Comparison of ENCODE assay signal across 8 cellular contexts in genomic region chr1:87327362-87328120, GRCh38. TPM values are rescaled to one million over a fixed set of nuclear protein-coding genes. Genes with fewer than 3 reads are reported as not detected.
DNase-seq lines count a peak whose midpoint lies in the region; ATAC-seq and TF ChIP-seq lines count a peak whose summit lies in the region.

No MANE protein-coding gene starts in this region.

- H3K36me3 Mint-ChIP-seq in activated CD4-positive, alpha-beta T cell treated with anti-CD3 and anti-CD28 coated beads for 36 hours (ENCODE audit: low read depth) = peaks cover 2% of the 10 kb centered on the region
- H3K36me3 Mint-ChIP-seq in activated naive CD8-positive, alpha-beta T cell treated with anti-CD3 and anti-CD28 coated beads, Interleukin-2, amount 50 U/mL, for 24 hours (ENCODE audit: low read depth) = peaks cover 8% of the 10 kb centered on the region

- peaks cover 31% of the 10 kb centered on the region for H3K4me1 Mint-ChIP-seq in activated CD4-positive, alpha-beta T cell treated with anti-CD3 and anti-CD28 coated beads for 36 hours
- H3K4me1 Mint-ChIP-seq in activated naive CD8-positive, alpha-beta T cell treated with anti-CD3 and anti-CD28 coated beads, Interleukin-2, amount 50 U/mL, for 24 hours = peaks cover 32% of the 10 kb centered on the region

- intact Hi-C loops in activated CD4-positive, alpha-beta T cell treated with anti-CD3 and anti-CD28 coated beads for 36 hours (cut with DNase I, micrococcal nuclease) = no loop called here

- peaks cover 19% of the 10 kb centered on the region for H3K27me3 Mint-ChIP-seq in activated CD4-positive, alpha-beta T cell treated with anti-CD3 and anti-CD28 coated beads for 36 hours
- H3K27me3 Mint-ChIP-seq in activated naive CD8-positive, alpha-beta T cell treated with anti-CD3 and anti-CD28 coated beads, Interleukin-2, amount 50 U/mL, for 24 hours = peaks cover 4% of the 10 kb centered on the region

- CTCF ChIA-PET in activated CD4-positive, alpha-beta T cell treated with anti-CD3 and anti-CD28 coated beads for 36 hours (lab: Charles Lee) = interaction anchor here (1.2 to 3.1 kb wide), 4 partner anchors 15 to 626 kb away, joined by 3 to 16 read pairs (median 10); no protein-coding TSS in a partner anchor

- H3K4me3 ChIP-seq in kidney epithelial cell (ENCODE audit: low read depth, low read length) = peak overlapping the region; percentile 77

- peak overlapping the region; percentile 72 for H3K4me3 Mint-ChIP-seq in activated CD4-positive, alpha-beta T cell treated with anti-CD3 and anti-CD28 coated beads for 36 hours
- H3K4me3 Mint-ChIP-seq in activated naive CD8-positive, alpha-beta T cell treated with anti-CD3 and anti-CD28 coated beads, Interleukin-2, amount 50 U/mL, for 24 hours = peak overlapping the region; percentile 84

- TF ChIP-seq CTCF in kidney epithelial cell (IDR thresholded peaks at IDR 0.05; ENCODE audit: insufficient read depth, low read length, poor library complexity, severe bottlenecking) = no peak

- no peaks in the 10 kb centered on the region for H3K27me3 ChIP-seq in kidney epithelial cell (ENCODE audit: control insufficient read depth, insufficient read depth, low read length)

- POLR2A ChIA-PET in activated CD4-positive, alpha-beta T cell treated with anti-CD3 and anti-CD28 coated beads for 36 hours (lab: Charles Lee) = no interaction called here

- no peak for ATAC-seq in activated CD4-positive, alpha-beta T cell treated with anti-CD3 and anti-CD28 coated beads for 36 hours
- ATAC-seq in activated naive CD8-positive, alpha-beta T cell treated with anti-CD3 and anti-CD28 coated beads, Interleukin-2, amount 50 U/mL, for 24 hours = no peak
- no peak for ATAC-seq in HG02678 (IDR thresholded peaks at IDR 0.05; ENCODE audit: unreplicated experiment)
- no peak for ATAC-seq in HG03135 (IDR thresholded peaks at IDR 0.05; ENCODE audit: unreplicated experiment)

- DNase-seq in activated CD4-positive, alpha-beta T cell treated with anti-CD3 and anti-CD28 coated beads for 36 hours = no peak
- DNase-seq in activated CD4-positive, alpha-beta T cell treated with anti-CD3 and anti-CD28 coated beads, Interleukin-2, amount 50 U/mL, for 4 hours = no peak
- DNase-seq in activated naive CD8-positive, alpha-beta T cell treated with anti-CD3 and anti-CD28 coated beads, Interleukin-2, amount 50 U/mL, for 24 hours = no peak
- DNase-seq in kidney epithelial cell (ENCODE audit: low read depth) (no peak), HCEC 1CT (no peak)

- no peak overlapping the region for H3K27ac Mint-ChIP-seq in activated CD4-positive, alpha-beta T cell treated with anti-CD3 and anti-CD28 coated beads for 36 hours
- H3K27ac Mint-ChIP-seq in activated naive CD8-positive, alpha-beta T cell treated with anti-CD3 and anti-CD28 coated beads, Interleukin-2, amount 50 U/mL, for 24 hours = peak overlapping the region; percentile 41

- peak overlapping the region; percentile 94 for H3K27ac ChIP-seq in temporal lobe (ENCODE audit: low read depth, low read length)

- no peaks in the 10 kb centered on the region for H3K9me3 Mint-ChIP-seq in activated CD4-positive, alpha-beta T cell treated with anti-CD3 and anti-CD28 coated beads for 36 hours (ENCODE audit: low read depth)
- H3K9me3 Mint-ChIP-seq in activated naive CD8-positive, alpha-beta T cell treated with anti-CD3 and anti-CD28 coated beads, Interleukin-2, amount 50 U/mL, for 24 hours = no peaks in the 10 kb centered on the region

- no peaks in the 10 kb centered on the region for H3K36me3 ChIP-seq in kidney epithelial cell (ENCODE audit: control insufficient read depth, insufficient read depth, low read length)

RNA-seq across cellular contexts. Expression of gene LMO4, which starts 1.1 kb away (rescaled TPM):
- 10 to 100 TPM; 10.2 to 10.5 TPM for total RNA-seq in activated CD4-positive, alpha-beta T cell treated with anti-CD3 and anti-CD28 coated beads for 36 hours
- total RNA-seq in kidney epithelial cell (38.7 and 43.5 TPM in 2 replicates), temporal lobe (493 TPM)

Comparison
In these comparisons a context has a peak if more than half of its experiments do, and no peak if none do; other contexts are left out.
1. RNA of gene LMO4, which starts 1.1 kb away (total RNA-seq): 493 TPM in temporal lobe (single experiment); 38.7 to 43.5 TPM in kidney epithelial cell and 10.2 to 10.5 TPM in activated CD4-positive, alpha-beta T cell treated with anti-CD3 and anti-CD28 coated beads for 36 hours; every median in the first group is over 10 times any median in the second.